Comparison of ENCODE assay signal across 8 cellular contexts in the genomic region with DNA sequence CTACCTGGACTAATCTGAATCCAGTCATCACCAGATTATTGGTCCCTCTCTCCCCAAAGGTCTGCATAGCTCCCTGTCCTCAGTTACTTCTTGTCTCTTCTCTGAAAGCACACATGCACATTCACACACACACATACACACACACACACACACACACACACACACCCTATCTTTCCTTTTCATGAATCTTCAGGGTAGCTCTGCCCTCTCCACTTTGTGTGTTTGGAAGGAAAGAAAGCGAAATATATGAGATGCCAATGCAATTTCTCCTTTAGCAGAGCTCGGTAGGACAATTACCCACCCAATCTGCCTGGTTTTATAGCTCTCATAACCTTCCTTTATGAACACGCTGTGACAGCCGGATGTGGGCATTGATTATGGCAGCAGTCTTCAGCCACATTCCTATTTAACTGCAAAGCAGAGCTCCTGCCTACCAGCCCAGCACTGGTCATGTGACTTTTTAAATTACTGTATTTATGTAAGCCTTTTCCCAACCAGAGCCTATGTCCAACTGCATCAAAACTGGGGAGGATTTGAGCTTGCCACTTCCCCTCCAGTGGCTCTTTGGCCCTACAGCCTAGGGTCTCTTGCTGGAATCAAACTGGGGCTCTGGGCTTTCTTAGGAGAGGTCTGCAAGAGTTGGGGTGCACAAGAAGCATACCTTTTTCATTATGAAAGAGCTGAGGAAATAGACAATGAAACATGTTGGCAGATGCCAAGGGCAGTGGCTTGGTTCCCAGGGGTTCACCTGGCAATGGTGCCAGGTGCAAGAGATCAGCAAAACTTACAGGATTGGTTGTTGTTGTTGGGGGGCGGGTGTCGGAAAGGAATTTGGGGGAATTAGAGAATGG. TPM values are rescaled to one million over a fixed set of nuclear protein-coding genes. Genes with fewer than 3 reads are reported as not detected.
DNase-seq lines count a peak whose midpoint lies in the region; ATAC-seq and TF ChIP-seq lines count a peak whose summit lies in the region.

No MANE protein-coding gene starts in this region.

- TF ChIP-seq CTCF in C4-2B (conservative IDR thresholded peaks at IDR 0.05), result no peak
- TF ChIP-seq CTCF in HFF-Myc (IDR thresholded peaks at IDR 0.05; ENCODE audit: low read depth, low read length, missing control alignments), result no peak
- no peak for TF ChIP-seq CTCF in gastrocnemius medialis (IDR thresholded peaks at IDR 0.05 in 4 of 5, conservative IDR thresholded peaks at IDR 0.05 in 1 of 5)

- intact Hi-C loops in gastrocnemius medialis (cut with DNase I; ENCODE audit: low total_unique reads), result loop anchor here (5.0 kb wide), 3 partner anchors 75 to 140 kb away; a partner anchor contains a TSS

- in situ Hi-C loops in gastrocnemius medialis (cut with MboI; ENCODE audit: low sequenced_read_pairs in 4 of 4), result loop anchor here in 2 of 4 donors (25.0 kb wide), 1 partner anchor 685 kb away; a partner anchor contains a TSS

- peak overlapping the region; percentile 60 for H3K27ac Mint-ChIP-seq in T-helper 2 cell treated with Interferon-gamma antibody and Interleukin-4, amounts not matched to agents 5 μg/mL and 100 μg/mL, for 36 hours

- no peak for DNase-seq in HFF-Myc (ENCODE audit: extremely low read depth, low read depth)
- DNase-seq in T-helper 2 cell treated with Interferon-gamma antibody and Interleukin-4, amounts not matched to agents 5 μg/mL and 100 μg/mL, for 36 hours (ENCODE audit: low spot score), result peak; percentile 30
- no peak for DNase-seq in epithelial cell of prostate (ENCODE audit: low read depth, low spot score)
- no peak for DNase-seq in gastrocnemius medialis
- DNase-seq in iPS-NIHi11 (ENCODE audit: low spot score), result no peak

- no peaks in the 10 kb centered on the region for H3K27me3 Mint-ChIP-seq in T-helper 2 cell treated with Interferon-gamma antibody and Interleukin-4, amounts not matched to agents 5 μg/mL and 100 μg/mL, for 36 hours (ENCODE audit: low read depth)

- peaks cover 0 to 5% of the 10 kb centered on the region in 2 donors for H3K36me3 ChIP-seq in gastrocnemius medialis

- TF ChIP-seq POLR2A in gastrocnemius medialis (IDR thresholded peaks at IDR 0.05), result no peak

- no peaks in the 10 kb centered on the region for H3K9me3 Mint-ChIP-seq in T-helper 2 cell treated with Interferon-gamma antibody and Interleukin-4, amounts not matched to agents 5 μg/mL and 100 μg/mL, for 36 hours

- H3K4me1 ChIP-seq in gastrocnemius medialis, result peaks cover 72 to 75% of the 10 kb centered on the region in 2 donors

- H3K27ac ChIP-seq in C4-2B (peak overlapping the region; percentile 91; the same call in 1 of the 2 replicates), epithelial cell of prostate (peak overlapping the region; percentile 72), gastrocnemius medialis (peak overlapping the region; percentile 92 to 98 (median 97))

- H3K4me3 Mint-ChIP-seq in T-helper 2 cell treated with Interferon-gamma antibody and Interleukin-4, amounts not matched to agents 5 μg/mL and 100 μg/mL, for 36 hours, result peak overlapping the region; percentile 78

- H3K4me1 Mint-ChIP-seq in T-helper 2 cell treated with Interferon-gamma antibody and Interleukin-4, amounts not matched to agents 5 μg/mL and 100 μg/mL, for 36 hours (ENCODE audit: low read depth), result peaks cover 42% of the 10 kb centered on the region

- no peaks in the 10 kb centered on the region for H3K27me3 ChIP-seq in gastrocnemius medialis

- H3K4me3 ChIP-seq in HFF-Myc (replicated peaks; ENCODE audit: low read depth, low read length) (peak overlapping the region; percentile 87), gastrocnemius medialis (peak overlapping the region in 3 of 4 donors; percentile 71 to 91 (median 77))

- no peaks in the 10 kb centered on the region for H3K9me3 ChIP-seq in gastrocnemius medialis

- H3K36me3 Mint-ChIP-seq in T-helper 2 cell treated with Interferon-gamma antibody and Interleukin-4, amounts not matched to agents 5 μg/mL and 100 μg/mL, for 36 hours (ENCODE audit: low read depth), result peaks cover 21% of the 10 kb centered on the region

- ATAC-seq in gastrocnemius medialis (no peak), HG03565 (IDR thresholded peaks at IDR 0.05; ENCODE audit: unreplicated experiment) (no peak), HG02798 (IDR thresholded peaks at IDR 0.05; ENCODE audit: poor library complexity, unreplicated experiment) (no peak)

RNA-seq across cellular contexts. Expression of a gene that starts 20.8 kb away (rescaled TPM):
- 100 to 1,000 TPM; 115 to 188 (median 156) TPM for total RNA-seq in gastrocnemius medialis
